ENCODE assay signal across 1 cellular context in genomic region chr5:150419630-150420270, GRCh38.
TF ChIP-seq lines count a peak whose summit lies in the region.

No MANE protein-coding gene starts in this region.

TF ChIP-seq in GM12878, 131 proteins besides CTCF, POLR2A, EP300 and RAD21 (continued from another document):
- TF ChIP-seq MLLT1 (IDR thresholded peaks at IDR 0.05) (0 out of 2 replicates have a peak, but pooled peaks have one; percentile 18), GATAD2B (conservative IDR thresholded peaks at IDR 0.05; ENCODE audit: low read depth) (peak; percentile 64; the same call in 1 of the 2 replicates), MEF2B (IDR thresholded peaks at IDR 0.05; ENCODE audit: partially characterized antibody, poor library complexity, severe bottlenecking) (peak; percentile 47), ZNF687 (IDR thresholded peaks at IDR 0.05) (peak; percentile 22; the same call in 1 of the 2 replicates), IKZF1 (conservative IDR thresholded peaks at IDR 0.05) (peak; percentile 73), RELB (IDR thresholded peaks at IDR 0.05; ENCODE audit: low read depth) (0 out of 2 replicates have a peak, but pooled peaks have one; percentile 30), ZNF622 (IDR thresholded peaks at IDR 0.05) (no peak), IKZF2 (IDR thresholded peaks at IDR 0.05) (peak; percentile 69 to 76; a peak in 3 of 4 replicates), RUNX3 (IDR thresholded peaks at IDR 0.05; ENCODE audit: low read length) (no peak), RBBP5 (conservative IDR thresholded peaks at IDR 0.05) (no peak), JUND (IDR thresholded peaks at IDR 0.05; ENCODE audit: low read depth, low read length) (no peak), SIX5 (IDR thresholded peaks at IDR 0.05; ENCODE audit: low read depth, low read length, severe bottlenecking) (no peak), EED (IDR thresholded peaks at IDR 0.05; ENCODE audit: low read depth) (0 out of 2 replicates have a peak, but pooled peaks have one; percentile 42), SMARCA5 (IDR thresholded peaks at IDR 0.05) (0 out of 2 replicates have a peak, but pooled peaks have one; percentile 11), BHLHE40 (IDR thresholded peaks at IDR 0.05; ENCODE audit: borderline replicate concordance in 1 of 2, low read depth in 2 of 2, low read length in 1 of 2) (peak in 1 of 2 experiments; percentile 39; a peak in 1 of 4 replicates)
